19 cellular contexts compared by ENCODE assay signal in the genomic region with DNA sequence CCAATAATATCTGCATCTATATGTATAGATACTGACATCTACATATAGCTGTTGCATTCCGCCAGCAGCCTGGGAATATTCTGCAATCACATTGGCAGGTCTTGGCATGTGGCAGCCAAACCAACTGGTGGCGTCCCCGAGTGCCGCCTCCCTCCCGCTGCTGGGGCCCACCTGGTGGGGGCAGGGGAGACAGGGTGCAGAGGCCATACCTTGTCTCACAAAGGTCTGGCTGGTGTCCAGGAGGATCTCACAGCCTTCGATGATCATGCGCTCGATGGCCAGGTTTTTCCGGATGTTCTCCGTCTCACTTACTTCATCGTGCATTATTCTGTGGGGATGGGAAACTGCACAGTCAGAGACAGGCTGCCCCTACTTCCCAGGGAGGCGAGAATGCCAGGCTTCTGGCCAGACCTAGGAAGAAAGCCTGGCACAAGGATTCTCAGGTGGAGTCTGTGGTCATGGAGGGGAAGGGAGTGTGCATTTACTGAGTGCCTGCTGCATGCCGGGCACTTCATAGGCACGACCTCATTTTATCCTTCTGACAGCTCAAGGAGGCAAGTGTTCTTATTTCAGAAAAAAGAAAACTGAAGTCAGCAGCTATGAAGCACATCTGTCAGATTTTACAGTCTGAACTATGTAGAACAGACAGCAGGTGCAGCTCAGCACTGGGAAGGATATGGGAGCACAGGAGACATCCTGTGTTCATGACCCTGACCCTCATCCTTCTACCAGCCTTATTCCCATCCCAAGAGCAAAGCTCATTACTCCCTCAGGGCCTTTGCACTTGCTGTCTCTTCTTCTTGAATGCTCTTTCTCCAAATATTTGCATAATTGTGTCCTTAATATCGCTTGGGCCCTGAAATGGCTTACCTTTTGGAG.
"Had no signal": no experiment of that assay in that cellular context is flagged by ENCODE, and none has a peak within 500 bp of the region (broad histone marks: within the 10 kb centered on the region; RNA-seq: fewer than 3 reads in every experiment).

No MANE protein-coding gene starts in this region.

- H3K27me3 ChIP-seq: breast epithelium, left lung, neutrophil, ovary, suprapubic skin, upper lobe of right lung had no signal

- H3K9me3 ChIP-seq: breast epithelium, heart left ventricle, neutrophil, ovary, psoas muscle, suprapubic skin, tibial artery, upper lobe of right lung had no signal

- H3K36me3 ChIP-seq: breast epithelium, heart left ventricle, left lung, neutrophil, ovary, suprapubic skin, tibial artery, upper lobe of right lung had no signal

- H3K4me1 ChIP-seq: breast epithelium, heart left ventricle, left lung, psoas muscle, suprapubic skin, tibial artery, upper lobe of right lung had no signal

- H3K4me3 ChIP-seq: breast epithelium, heart left ventricle, left lung, lung, ovary, psoas muscle, suprapubic skin, tibial artery, upper lobe of right lung had no signal

- H3K27ac ChIP-seq: breast epithelium, heart left ventricle, left lung, neutrophil, ovary, psoas muscle, suprapubic skin, tibial artery, upper lobe of right lung had no signal

- DNase-seq: activated CD8-positive, alpha-beta memory T cell treated with anti-CD3 and anti-CD28 coated beads, Interleukin-2, amount 50 U/mL, for 4 hours; activated gamma-delta T cell; activated T-cell treated with anti-CD3 and anti-CD28 coated beads, Interleukin-2, amount 50 U/mL, for 1 hour; central memory CD4-positive, alpha-beta T cell; left lung; psoas muscle; stimulated activated naive CD4-positive, alpha-beta T cell; T-helper 17 cell had no signal

- ATAC-seq: activated naive CD8-positive, alpha-beta T cell treated with anti-CD3 and anti-CD28 coated beads, Interleukin-2, amount 50 U/mL, for 24 hours; esophagus mucosa; natural killer cell treated with Interleukin-12 subunit alpha and Interleukin-12 subunit beta and Interleukin-15 and Interleukin-18, amount 100 ng/mL, for 72 hours; T-helper 17 cell had no signal
